Comparison of ENCODE assay signal across 9 cellular contexts in genomic region chr1:65002508-65003315, GRCh38. TPM values are rescaled to one million over a fixed set of nuclear protein-coding genes. Genes with fewer than 3 reads are reported as not detected.
DNase-seq lines count a peak whose midpoint lies in the region; ATAC-seq lines count a peak whose summit lies in the region.
"Had no signal": no experiment of that assay in that cellular context is flagged by ENCODE, and none has a peak within 500 bp of the region (broad histone marks: within the 10 kb centered on the region; RNA-seq: fewer than 3 reads in every experiment).

No MANE protein-coding gene starts in this region.

- H3K4me3 ChIP-seq in subcutaneous abdominal adipose tissue (ENCODE audit: low read depth in 1 of 5, low read length in 5 of 5): peak overlapping the region; percentile 58 to 85 (median 65)

- peak; percentile 73 for ATAC-seq in HG03097 (IDR thresholded peaks at IDR 0.05; ENCODE audit: low FRiP score, unreplicated experiment)

- DNase-seq in DMS153 treated with DMSO at 0.1 percent for 48 hours (lab: John Stamatoyannopoulos, UW; ENCODE audit: unreplicated experiment) (peak; percentile 4), DMS153 (lab: John Stamatoyannopoulos, UW) (no peak), RPMI7951 (ENCODE audit: low read depth) (peak; percentile 73), globus pallidus (ENCODE audit: low spot score) (peak; percentile 53), nucleus accumbens (lab: John Stamatoyannopoulos, UW) (peak in 51 of 56 donors; percentile 3 to 83 (median 57))
- peak; percentile 59 for DNase-seq in activated naive CD4-positive, alpha-beta T cell treated with anti-CD3 and anti-CD28 coated beads, Interleukin-2, amount 50 U/mL, for 16 hours

- H3K27ac ChIP-seq in subcutaneous abdominal adipose tissue (ENCODE audit: low read depth, low read length): peak overlapping the region; percentile 99
- H3K27ac ChIP-seq: 22Rv1 had no signal

- H3K9me3 ChIP-seq in subcutaneous abdominal adipose tissue (ENCODE audit: control insufficient read depth in 5 of 5, low read length in 5 of 5): peaks cover 0 to 5% (median 0%) of the 10 kb centered on the region in 5 donors

- peak overlapping the region; percentile 80 to 94 (median 89) for H3K9ac ChIP-seq in subcutaneous abdominal adipose tissue (ENCODE audit: low read length in 5 of 5)

- no peaks in the 10 kb centered on the region for H3K36me3 ChIP-seq in subcutaneous abdominal adipose tissue (ENCODE audit: control insufficient read depth in 5 of 5, insufficient read depth in 5 of 5, low read length in 5 of 5)

- H3K4me1 ChIP-seq in subcutaneous abdominal adipose tissue (ENCODE audit: control insufficient read depth in 5 of 5, insufficient read depth in 5 of 5, low read length in 5 of 5): peaks cover 3 to 27% (median 18%) of the 10 kb centered on the region in 5 donors

- H3K27me3 ChIP-seq in subcutaneous abdominal adipose tissue (ENCODE audit: control insufficient read depth in 5 of 5, insufficient read depth in 4 of 5, low read length in 5 of 5): no peaks in the 10 kb centered on the region

RNA-seq across cellular contexts. Expression of gene JAK1, which starts 36.4 kb away (rescaled TPM):
- 59.0 and 72.1 TPM in 2 replicates for total RNA-seq in RPMI7951 (2014; rRNA removed; shearing (Covaris generic))
